Comparison of ENCODE assay signal across 1 cellular context in genomic region chr17:81995463-81996231, GRCh38.
TF ChIP-seq lines count a peak whose summit lies in the region.

No MANE protein-coding gene starts in this region.

TF ChIP-seq in HepG2, 621 proteins besides CTCF, POLR2A, EP300 and RAD21 (continued from another document and continues in another):
- TF ChIP-seq ZNF276 (CRISPR knock-in tag; IDR thresholded peaks at IDR 0.05; ENCODE audit: low read depth) (peak; percentile 28; the same call in 1 of the 2 replicates), DNMT3B (CRISPR knock-in tag; conservative IDR thresholded peaks at IDR 0.05) (no peak), FOXA3 (CRISPR knock-in tag; IDR thresholded peaks at IDR 0.05) (peak; percentile 52), EZH2 (conservative IDR thresholded peaks at IDR 0.05; ENCODE audit: low read depth, low read length) (no peak), RAD51 (IDR thresholded peaks at IDR 0.05; ENCODE audit: borderline replicate concordance) (no peak), ZNF670 (CRISPR knock-in tag; IDR thresholded peaks at IDR 0.05; ENCODE audit: borderline replicate concordance) (no peak), FOXM1 (CRISPR knock-in tag; IDR thresholded peaks at IDR 0.05) (0 out of 2 replicates have a peak, but pooled peaks have one; percentile 32), NFE2L2 (IDR thresholded peaks at IDR 0.05; ENCODE audit: low read length) (no peak), CEBPB (IDR thresholded peaks at IDR 0.05; ENCODE audit: borderline replicate concordance, low read depth, low read length) (no peak), ZNF367 (CRISPR knock-in tag; IDR thresholded peaks at IDR 0.05; ENCODE audit: borderline replicate concordance) (no peak), ZBTB1 (CRISPR knock-in tag; IDR thresholded peaks at IDR 0.05; ENCODE audit: borderline replicate concordance) (no peak; the same call in 1 of the 2 replicates), ZGPAT (CRISPR knock-in tag; IDR thresholded peaks at IDR 0.05) (no peak), ZNF7 (CRISPR knock-in tag; IDR thresholded peaks at IDR 0.05) (no peak), SOX5 (CRISPR knock-in tag; IDR thresholded peaks at IDR 0.05; ENCODE audit: borderline replicate concordance) (no peak), ZNF317 (CRISPR knock-in tag; IDR thresholded peaks at IDR 0.05) (no peak), TRIM22 (IDR thresholded peaks at IDR 0.05) (no peak), TFE3 (CRISPR knock-in tag; IDR thresholded peaks at IDR 0.05) (no peak), KAT2B (IDR thresholded peaks at IDR 0.05; ENCODE audit: borderline replicate concordance, low read depth, low read length) (no peak), KDM5A (IDR thresholded peaks at IDR 0.05; ENCODE audit: borderline replicate concordance, low read length) (no peak), ZNF138 (CRISPR knock-in tag; IDR thresholded peaks at IDR 0.05; ENCODE audit: low read depth) (0 out of 2 replicates have a peak, but pooled peaks have one; percentile 24), PHB2 (IDR thresholded peaks at IDR 0.05; ENCODE audit: partially characterized antibody) (no peak), NCOR1 (IDR thresholded peaks at IDR 0.05; ENCODE audit: borderline replicate concordance, low read length) (0 out of 2 replicates have a peak, but pooled peaks have one; percentile 5), SP140L (CRISPR knock-in tag; IDR thresholded peaks at IDR 0.05; ENCODE audit: borderline replicate concordance) (no peak), ZXDC (CRISPR knock-in tag; IDR thresholded peaks at IDR 0.05) (peak; percentile 16; the same call in 1 of the 2 replicates), HNRNPUL1 (IDR thresholded peaks at IDR 0.05; ENCODE audit: low read depth, low read length) (no peak), ZNF275 (CRISPR knock-in tag; IDR thresholded peaks at IDR 0.05; ENCODE audit: borderline replicate concordance) (peak; percentile 60), MED13 (CRISPR knock-in tag; IDR thresholded peaks at IDR 0.05) (no peak; the same call in none of the 2 replicates), ZNF460 (CRISPR knock-in tag; IDR thresholded peaks at IDR 0.05; ENCODE audit: borderline replicate concordance) (no peak), ZNF446 (CRISPR knock-in tag; IDR thresholded peaks at IDR 0.05) (peak; percentile 88; the same call in 1 of the 2 replicates), HMG20A (CRISPR knock-in tag; IDR thresholded peaks at IDR 0.05; ENCODE audit: borderline replicate concordance) (peak; percentile 24; the same call in 1 of the 2 replicates), ZNF747 (CRISPR knock-in tag; IDR thresholded peaks at IDR 0.05; ENCODE audit: borderline replicate concordance) (no peak; the same call in 1 of the 2 replicates), ZMYM2 (CRISPR knock-in tag; IDR thresholded peaks at IDR 0.05) (no peak; the same call in none of the 2 replicates), TCF7L2 (IDR thresholded peaks at IDR 0.05; ENCODE audit: low read depth, low read length) (no peak), ZNF768 (CRISPR knock-in tag; IDR thresholded peaks at IDR 0.05) (peak; percentile 75; the same call in 1 of the 2 replicates), ZNF775 (CRISPR knock-in tag; IDR thresholded peaks at IDR 0.05; ENCODE audit: borderline replicate concordance) (no peak; the same call in 1 of the 2 replicates), SMARCE1 (IDR thresholded peaks at IDR 0.05; ENCODE audit: borderline replicate concordance) (no peak), MAX (IDR thresholded peaks at IDR 0.05) (no peak), MIER3 (CRISPR knock-in tag; IDR thresholded peaks at IDR 0.05; ENCODE audit: borderline replicate concordance) (peak; percentile 58; the same call in 1 of the 2 replicates), ZNF570 (CRISPR knock-in tag; IDR thresholded peaks at IDR 0.05; ENCODE audit: borderline replicate concordance) (no peak), HHEX (CRISPR knock-in tag; IDR thresholded peaks at IDR 0.05) (no peak), ZBTB34 (CRISPR knock-in tag; IDR thresholded peaks at IDR 0.05) (peak; percentile 13; the same call in 1 of the 2 replicates), ZNF841 (CRISPR knock-in tag; IDR thresholded peaks at IDR 0.05; ENCODE audit: borderline replicate concordance) (0 out of 2 replicates have a peak, but pooled peaks have one; percentile 52), PRDM4 (CRISPR knock-in tag; IDR thresholded peaks at IDR 0.05; ENCODE audit: borderline replicate concordance) (no peak; the same call in 1 of the 2 replicates), ZNF335 (CRISPR knock-in tag; IDR thresholded peaks at IDR 0.05) (no peak), PRDM10 (CRISPR knock-in tag; IDR thresholded peaks at IDR 0.05; ENCODE audit: low read depth) (0 out of 2 replicates have a peak, but pooled peaks have one; percentile 2)
